ENCODE assay signal across 1 cellular context in genomic region chr9:35690447-35691324, GRCh38.
TF ChIP-seq lines count a peak whose summit lies in the region.

No MANE protein-coding gene starts in this region.

TF ChIP-seq in HEK293, 187 proteins besides CTCF, POLR2A, EP300 and RAD21 (continued from another document):
- TF ChIP-seq ZSCAN4 (tag by site-specific recombination; IDR thresholded peaks at IDR 0.05) = no peak
- TF ChIP-seq MEIS1 (CRISPR knock-in tag; IDR thresholded peaks at IDR 0.05; ENCODE audit: borderline replicate concordance) = no peak
- no peak for TF ChIP-seq ZNF624 (tag by site-specific recombination; IDR thresholded peaks at IDR 0.05)
- TF ChIP-seq ZXDB (tag by site-specific recombination; IDR thresholded peaks at IDR 0.05) = no peak; the same call in 1 of the 2 replicates
- peak; percentile 60; the same call in 1 of the 2 replicates for TF ChIP-seq PATZ1 (tag by site-specific recombination; IDR thresholded peaks at IDR 0.05)
- no peak for TF ChIP-seq ZNF18 (tag by site-specific recombination; IDR thresholded peaks at IDR 0.05)
- TF ChIP-seq, protein P1, sequence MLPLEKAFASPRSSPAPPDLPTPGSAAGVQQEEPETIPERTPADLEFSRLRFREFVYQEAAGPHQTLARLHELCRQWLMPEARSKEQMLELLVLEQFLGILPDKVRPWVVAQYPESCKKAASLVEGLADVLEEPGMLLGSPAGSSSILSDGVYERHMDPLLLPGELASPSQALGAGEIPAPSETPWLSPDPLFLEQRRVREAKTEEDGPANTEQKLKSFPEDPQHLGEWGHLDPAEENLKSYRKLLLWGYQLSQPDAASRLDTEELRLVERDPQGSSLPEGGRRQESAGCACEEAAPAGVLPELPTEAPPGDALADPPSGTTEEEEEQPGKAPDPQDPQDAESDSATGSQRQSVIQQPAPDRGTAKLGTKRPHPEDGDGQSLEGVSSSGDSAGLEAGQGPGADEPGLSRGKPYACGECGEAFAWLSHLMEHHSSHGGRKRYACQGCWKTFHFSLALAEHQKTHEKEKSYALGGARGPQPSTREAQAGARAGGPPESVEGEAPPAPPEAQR (tag by site-specific recombination; IDR thresholded peaks at IDR 0.05) = no peak
- TF ChIP-seq ZFHX2 (tag by site-specific recombination; conservative IDR thresholded peaks at IDR 0.05) = peak; percentile 60
- no peak for TF ChIP-seq ZNF157 (tag by site-specific recombination; IDR thresholded peaks at IDR 0.05)
- peak; percentile 39 for TF ChIP-seq ZNF341 (tag by site-specific recombination; IDR thresholded peaks at IDR 0.05; ENCODE audit: low read depth)
- TF ChIP-seq ZBTB48 (tag by site-specific recombination; IDR thresholded peaks at IDR 0.05) = no peak
- no peak for TF ChIP-seq ZSCAN23 (tag by site-specific recombination; IDR thresholded peaks at IDR 0.05)
- 0 out of 2 replicates have a peak, but pooled peaks have one; percentile 18 for TF ChIP-seq ZNF629 (tag by site-specific recombination; IDR thresholded peaks at IDR 0.05)
TF ChIP-seq in HEK293: peak in this region for 17.
